In the genomic region with DNA sequence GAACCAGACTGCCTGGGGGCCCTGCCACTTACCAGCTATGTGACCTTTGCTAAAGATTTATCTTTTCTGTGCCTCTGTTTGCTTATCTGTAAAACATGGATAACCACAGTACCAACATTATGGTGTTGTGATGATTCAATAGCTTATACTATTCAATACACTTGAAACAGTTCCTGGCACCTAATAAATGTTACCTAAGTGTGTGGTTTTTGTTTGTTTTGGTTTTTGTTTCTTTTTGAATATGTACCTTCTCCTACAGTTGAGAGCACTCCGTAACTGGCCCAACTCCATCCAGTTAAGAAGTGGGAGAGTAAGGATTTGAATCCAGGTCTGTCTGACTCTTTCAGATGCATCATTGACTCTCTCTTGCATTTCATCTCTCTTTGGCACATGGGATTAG, we compare ENCODE assay signal across 26 cellular contexts.
"Had no signal": no experiment of that assay in that cellular context is flagged by ENCODE, and none has a peak within 500 bp of the region (broad histone marks: within the 10 kb centered on the region; RNA-seq: fewer than 3 reads in every experiment).

No MANE protein-coding gene starts in this region.

- ATAC-seq: left cardiac atrium; left lobe of liver; lower lobe of right lung; naive thymus-derived CD8-positive, alpha-beta T cell; pancreas; right cardiac atrium; sciatic nerve; stimulated activated effector memory CD8-positive, alpha-beta T cell treated with anti-CD3 and anti-CD28 coated beads, Interleukin-12 subunit alpha, Interleukin-12 subunit beta, amount 100 ng/mL, for 72 hours; upper lobe of right lung had no signal

- H3K4me3 ChIP-seq: lower lobe of right lung, pancreas, prostate gland, spleen, suprapubic skin, thoracic aorta, tibial artery, upper lobe of right lung had no signal

- H3K9me3 ChIP-seq: lower lobe of right lung, pancreas, prostate gland, spleen, suprapubic skin, thoracic aorta, tibial artery, upper lobe of right lung had no signal

- H3K4me1 ChIP-seq: lower lobe of right lung, pancreas, prostate gland, spleen, suprapubic skin, tibial artery, upper lobe of right lung had no signal

- H3K36me3 ChIP-seq: lower lobe of right lung, pancreas, prostate gland, spleen, suprapubic skin, thoracic aorta, tibial artery, upper lobe of right lung had no signal

- DNase-seq: kidney glomerular epithelial cell; left cardiac atrium; lower lobe of right lung; mammary epithelial cell; mesenchymal stem cell; naive thymus-derived CD8-positive, alpha-beta T cell; nucleus accumbens; pancreas; posterior cingulate gyrus; retina; right cardiac atrium; small intestine; spleen; stimulated activated CD4-positive, alpha-beta T cell treated with anti-CD3 and anti-CD28 coated beads, Interleukin-4, amount 100 ng/mL, for 24 hours; stimulated activated naive CD4-positive, alpha-beta T cell; tibial artery; trophoblast cell; upper lobe of right lung had no signal

- H3K27ac ChIP-seq: lower lobe of right lung, pancreas, prostate gland, spleen, suprapubic skin, thoracic aorta, tibial artery, upper lobe of right lung had no signal

- H3K27me3 ChIP-seq: pancreas, spleen, suprapubic skin, tibial artery, upper lobe of right lung had no signal

- FAIRE-seq: keratinocyte, pancreas, small intestine, urothelium cell line had no signal
